Comparison of ENCODE assay signal across 12 cellular contexts in genomic region chr1:203186446-203187305, GRCh38. TPM values are rescaled to one million over a fixed set of nuclear protein-coding genes. Genes with fewer than 3 reads are reported as not detected.
DNase-seq lines count a peak whose midpoint lies in the region; ATAC-seq and TF ChIP-seq lines count a peak whose summit lies in the region.
"Had no signal": no experiment of that assay in that cellular context is flagged by ENCODE, and none has a peak within 500 bp of the region (broad histone marks: within the 10 kb centered on the region; RNA-seq: fewer than 3 reads in every experiment).

Gene CHI3L1 (minus strand): TSS chr1:203186704. CDS start chr1:203186623, 81 bp downstream.

- no peaks in the 10 kb centered on the region for H3K9me3 ChIP-seq in hepatocyte (ENCODE audit: low read depth)

- H3K27me3 ChIP-seq in H7 (ENCODE audit: control insufficient read depth, insufficient read depth, low read length): no peaks in the 10 kb centered on the region
- no peaks in the 10 kb centered on the region for H3K27me3 ChIP-seq in hepatocyte

- H3K36me3 ChIP-seq in H7 (replicated peaks; ENCODE audit: control insufficient read depth, insufficient read depth, low read length) (no peaks in the 10 kb centered on the region), hepatocyte (replicated peaks; ENCODE audit: insufficient read depth, low read depth) (no peaks in the 10 kb centered on the region)

- WGBS in hepatocyte (ENCODE audit: low lambda C conversion rate, missing lambda C conversion rate): 50% methylated on average over 14 of the region's 14 CpGs

- H3K79me2 ChIP-seq in hepatocyte: no peaks in the 10 kb centered on the region
- H3K79me2 ChIP-seq: parathyroid adenoma had no signal

- peak within 1 kb of the TSS; percentile 44 for H3K27ac ChIP-seq in hepatocyte
- H3K27ac ChIP-seq: parathyroid adenoma had no signal

- no peak for TF ChIP-seq CTCF in hepatocyte (IDR thresholded peaks at IDR 0.05; ENCODE audit: poor library complexity)

- no peaks in the 10 kb centered on the region for H3K9me2 ChIP-seq in hepatocyte (replicated peaks; ENCODE audit: insufficient read depth)

- peak; percentile 77 for DNase-seq in H7
- DNase-seq in SKM-1 treated with dmso at 0.1 percent for 144 hours (lab: John Stamatoyannopoulos, UW; ENCODE audit: unreplicated experiment): peak; percentile 95
- DNase-seq in hepatocyte (ENCODE audit: low spot score): no peak
- peak; percentile 68 for DNase-seq in pons (ENCODE audit: low spot score)
- no peak for DNase-seq in activated CD4-positive, alpha-beta T cell treated with anti-CD3 and anti-CD28 coated beads, Interleukin-2, amount 50 U/mL, for 4 hours
- DNase-seq: DMS 273 treated with DMSO at 0.1 percent for 48 hours had no signal

- H3K4me1 ChIP-seq in hepatocyte (ENCODE audit: insufficient read depth): peaks cover 14% of the 10 kb centered on the region
- H3K4me1 ChIP-seq: parathyroid adenoma had no signal

- no peak within 1 kb of the TSS for H3K4me3 ChIP-seq in H7 (ENCODE audit: insufficient read depth, low read depth, low read length)
- H3K4me3 ChIP-seq in hepatocyte: no peak within 1 kb of the TSS

- ATAC-seq in GM18861 (IDR thresholded peaks at IDR 0.05; ENCODE audit: unreplicated experiment) (no peak), GM18511 (IDR thresholded peaks at IDR 0.05; ENCODE audit: unreplicated experiment) (no peak), GM21723 (IDR thresholded peaks at IDR 0.05; ENCODE audit: unreplicated experiment) (no peak)
- ATAC-seq: stimulated activated memory B cell treated with anti-CD40 and anti-IgM and Interleukin-4, amounts not matched to agents 10 μg/mL and 1 μg/mL and 100 μg/mL, for 72 hours had no signal

- no peaks in the 10 kb centered on the region for H4K20me1 ChIP-seq in hepatocyte (ENCODE audit: insufficient read depth, poor library complexity, severe bottlenecking)

- no peak within 1 kb of the TSS for H3K4me2 ChIP-seq in hepatocyte

- no peak within 1 kb of the TSS for H2AFZ ChIP-seq in hepatocyte
- H2AFZ ChIP-seq: parathyroid adenoma had no signal

RNA-seq across cellular contexts. Expression of gene CHI3L1, which starts in this region (rescaled TPM):
- 0.37 and 0.42 TPM in 2 replicates for total RNA-seq in H7 (2014; rRNA removed; shearing (Covaris generic))
- total RNA-seq in hepatocyte: 8.4 and 12.8 TPM in 2 replicates
- polyA plus RNA-seq in hepatocyte: 21.8 and 25.3 TPM in 2 replicates
- total RNA-seq: OCI-LY7 had no signal

Comparison
In these comparisons a context has a peak if more than half of its experiments do, and no peak if none do; other contexts are left out.
1. Peak in DNase-seq in H7; RNA of the gene not detected or under 1 TPM.
2. DNase-seq: peak in SKM-1 treated with dmso at 0.1 percent for 144 hours (single experiment) and pons (single experiment); none in hepatocyte (single experiment) and activated CD4-positive, alpha-beta T cell treated with anti-CD3 and anti-CD28 coated beads, Interleukin-2, amount 50 U/mL, for 4 hours (0 of 2).